10 cellular contexts compared by ENCODE assay signal in the genomic region with DNA sequence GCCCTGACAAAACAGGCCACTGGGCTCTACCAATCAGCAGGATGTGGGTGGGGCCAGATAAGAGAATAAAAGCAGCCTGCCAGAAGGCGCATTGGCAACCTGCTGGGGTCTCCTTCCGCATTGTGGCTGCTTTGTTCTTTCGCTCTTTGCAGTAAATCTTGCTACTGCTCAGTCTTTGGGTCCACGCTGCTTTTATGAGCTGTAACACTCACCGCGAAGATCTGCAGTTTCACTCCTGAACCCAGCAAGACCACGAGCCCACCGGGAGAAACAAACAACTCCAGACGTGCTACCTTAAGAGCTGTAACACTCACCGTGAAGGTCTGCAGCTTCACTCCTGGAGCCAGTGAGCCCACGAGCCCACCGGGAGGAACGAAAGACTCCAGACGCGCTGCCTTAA. TPM values are rescaled to one million over a fixed set of nuclear protein-coding genes. Genes with fewer than 3 reads are reported as not detected.
DNase-seq lines count a peak whose midpoint lies in the region; ATAC-seq and TF ChIP-seq lines count a peak whose summit lies in the region.
"Not testable (repeated sequence)": the region's sequence is repeated elsewhere in the genome, so short reads cannot be mapped to it uniquely, and the experiment has no call there.
"Had no signal": no experiment of that assay in that cellular context is flagged by ENCODE, and none has a peak within 500 bp of the region (broad histone marks: within the 10 kb centered on the region; RNA-seq: fewer than 3 reads in every experiment).

No MANE protein-coding gene starts in this region.

- not testable (repeated sequence) for ATAC-seq in effector memory CD8-positive, alpha-beta T cell (replicated peaks)

- H3F3A ChIP-seq in Loucy (ENCODE audit: low read depth), result not testable (repeated sequence)

- H3K36me3 Mint-ChIP-seq in effector memory CD8-positive, alpha-beta T cell (ENCODE audit: insufficient read depth), result peaks cover 14% of the 10 kb centered on the region
- not testable (repeated sequence) for H3K36me3 Mint-ChIP-seq in neural crest cell (ENCODE audit: low read depth)

- not testable (repeated sequence) for H3K27me3 Mint-ChIP-seq in effector memory CD8-positive, alpha-beta T cell
- H3K27me3 Mint-ChIP-seq in neural crest cell (ENCODE audit: low read depth), result peaks cover 11% of the 10 kb centered on the region

- H3K9me3 ChIP-seq in Loucy (ENCODE audit: insufficient read depth, low read depth, low read length), result not testable (repeated sequence)

- H3K79me2 ChIP-seq in Loucy (ENCODE audit: insufficient read depth, low read length), result peaks cover 12% of the 10 kb centered on the region

- H2AFZ ChIP-seq in Loucy (ENCODE audit: low read length), result peak overlapping the region; percentile 82; the same call in 1 of the 2 replicates

- H3K9ac ChIP-seq in Loucy (ENCODE audit: low read depth, low read length, poor library complexity, severe bottlenecking), result peak overlapping the region; percentile 78

- peaks cover 20 to 25% of the 10 kb centered on the region in 2 donors for H3K4me1 Mint-ChIP-seq in effector memory CD8-positive, alpha-beta T cell (ENCODE audit: low read depth in 2 of 2)
- H3K4me1 Mint-ChIP-seq in neural crest cell, result peaks cover 18% of the 10 kb centered on the region

- not testable (repeated sequence) for H3K4me1 ChIP-seq in Loucy (ENCODE audit: insufficient read depth, low read length, poor library complexity, severe bottlenecking)

- peak overlapping the region; percentile 90 to 95 for H3K4me3 Mint-ChIP-seq in effector memory CD8-positive, alpha-beta T cell
- H3K4me3 Mint-ChIP-seq in neural crest cell, result peak overlapping the region; percentile 54

- not testable (repeated sequence) for TF ChIP-seq CTCF in Loucy (conservative IDR thresholded peaks at IDR 0.05; ENCODE audit: low read length); neural crest cell (conservative IDR thresholded peaks at IDR 0.05)

- not testable (repeated sequence) for H3K27me3 ChIP-seq in Loucy (ENCODE audit: insufficient read depth, low read length, poor library complexity, severe bottlenecking)

- peak overlapping the region; percentile 85 for H3K4me3 ChIP-seq in Loucy (ENCODE audit: low read length, poor library complexity, severe bottlenecking)

- H3K36me3 ChIP-seq in Loucy (ENCODE audit: insufficient read depth, low read length), result not testable (repeated sequence)

- H3K9me2 ChIP-seq in Loucy (replicated peaks; ENCODE audit: low read depth, low read length), result not testable (repeated sequence)

- H3K27ac Mint-ChIP-seq in effector memory CD8-positive, alpha-beta T cell, result peak overlapping the region; percentile 74 to 88
- H3K27ac Mint-ChIP-seq in neural crest cell (ENCODE audit: unreplicated experiment), result peak overlapping the region; percentile 67

- H3K9me3 Mint-ChIP-seq in effector memory CD8-positive, alpha-beta T cell; neural crest cell: not testable (repeated sequence)

- not testable (repeated sequence) for H4K20me1 ChIP-seq in Loucy (ENCODE audit: insufficient read depth, low read length, poor library complexity, severe bottlenecking)

- peak; percentile 58 for DNase-seq in activated CD4-positive, alpha-beta T cell treated with anti-CD3 and anti-CD28 coated beads for 48 hours
- peak; percentile 82 for DNase-seq in activated CD8-positive, alpha-beta memory T cell treated with anti-CD3 and anti-CD28 coated beads, Interleukin-2, amount 50 U/mL, for 48 hours
- peak; percentile 38 for DNase-seq in activated gamma-delta T cell treated with anti-CD3 and anti-CD28 coated beads, Interleukin-2, amount 50 U/mL, for 16 hours (ENCODE audit: low read depth)
- DNase-seq in effector memory CD8-positive, alpha-beta T cell, result peak; percentile 46 to 55 (median 50)
- DNase-seq in neural crest cell (ENCODE audit: low read depth, low spot score), result not testable (repeated sequence)
- DNase-seq in stimulated activated CD8-positive, alpha-beta memory T cell treated with anti-CD3 and anti-CD28 coated beads, Interleukin-12 subunit alpha, Interleukin-12 subunit beta, amount 100 ng/mL, for 4 hours (ENCODE audit: low read depth), result peak; percentile 26

- peak overlapping the region; percentile 89 for H3K4me2 ChIP-seq in Loucy (ENCODE audit: low read depth, low read length, poor library complexity, severe bottlenecking)

RNA-seq across cellular contexts. Expression of a gene that starts 4.4 kb away (rescaled TPM):
- 77.3 and 83.4 TPM in 2 replicates for total RNA-seq in neural crest cell

RNA-seq across cellular contexts. Expression of a gene that starts 35.1 kb away (rescaled TPM):
- total RNA-seq in neural crest cell, result 22.4 and 23.0 TPM in 2 replicates

RNA-seq across cellular contexts. Expression of a gene that starts 37.8 kb away (rescaled TPM):
- total RNA-seq in neural crest cell, result 28.6 and 30.6 TPM in 2 replicates
- total RNA-seq: activated CD8-positive, alpha-beta memory T cell treated with anti-CD3 and anti-CD28 coated beads for 36 hours; G401; SK-MEL-5 had no signal

RNA-seq across cellular contexts. Expression of a gene that starts 44.6 kb away (rescaled TPM):
- 3.0 and 3.6 TPM in 2 replicates for total RNA-seq in neural crest cell
